Comparison of ENCODE assay signal across 8 cellular contexts in genomic region chr1:224498574-224499170, GRCh38.
DNase-seq lines count a peak whose midpoint lies in the region; ATAC-seq and TF ChIP-seq lines count a peak whose summit lies in the region.

No MANE protein-coding gene starts in this region.

- H3K36me3 Mint-ChIP-seq in CD4-positive, alpha-beta T cell (ENCODE audit: low read depth): no peaks in the 10 kb centered on the region
- no peaks in the 10 kb centered on the region for H3K36me3 Mint-ChIP-seq in activated T-cell treated with anti-CD3 and anti-CD28 coated beads, Interleukin-2, amount 50 U/mL, for 4 hours (ENCODE audit: insufficient read depth)
- peaks cover 5% of the 10 kb centered on the region for H3K36me3 Mint-ChIP-seq in Caco-2 (ENCODE audit: insufficient read depth, unreplicated experiment)

- no peak for ATAC-seq in CD4-positive, alpha-beta T cell (ENCODE audit: poor library complexity)
- ATAC-seq in HG02884 (IDR thresholded peaks at IDR 0.05; ENCODE audit: unreplicated experiment): peak; percentile 6
- peak; percentile 18 to 35 for ATAC-seq in activated T-cell treated with anti-CD3 and anti-CD28 coated beads, Interleukin-2, amount 50 U/mL, for 4 hours

- H2AFZ ChIP-seq in hepatocyte: peak overlapping the region; percentile 39

- no peaks in the 10 kb centered on the region for H3K27me3 Mint-ChIP-seq in CD4-positive, alpha-beta T cell
- H3K27me3 Mint-ChIP-seq in activated T-cell treated with anti-CD3 and anti-CD28 coated beads, Interleukin-2, amount 50 U/mL, for 4 hours (ENCODE audit: low read depth): no peaks in the 10 kb centered on the region
- no peaks in the 10 kb centered on the region for H3K27me3 Mint-ChIP-seq in Caco-2 (ENCODE audit: insufficient read depth, unreplicated experiment)

- TF ChIP-seq CTCF in CD4-positive, alpha-beta T cell (IDR thresholded peaks at IDR 0.05): no peak
- no peak for TF ChIP-seq CTCF in hepatocyte (IDR thresholded peaks at IDR 0.05; ENCODE audit: poor library complexity)
- TF ChIP-seq CTCF in Caco-2 (IDR thresholded peaks at IDR 0.05; ENCODE audit: insufficient read depth in 1 of 2, low read depth in 1 of 2, low read length in 1 of 2, severe bottlenecking in 1 of 2, unreplicated experiment in 1 of 2): no peak

- no TSS peak for BruUV-seq in Caco-2 (replicated peaks; lab: Mats Ljungman, UMichigan)

- no peaks in the 10 kb centered on the region for H3K9me2 ChIP-seq in hepatocyte (replicated peaks; ENCODE audit: insufficient read depth)

- no peak overlapping the region for H3K4me2 ChIP-seq in hepatocyte

- no peak for DNase-seq in CD4-positive, alpha-beta T cell
- DNase-seq in activated T-cell treated with anti-CD3 and anti-CD28 coated beads, Interleukin-2, amount 50 U/mL, for 4 hours: no peak
- DNase-seq in hepatocyte (ENCODE audit: low spot score) (peak; percentile 29), NCI-H128 (lab: John Stamatoyannopoulos, UW; ENCODE audit: unreplicated experiment) (no peak), MV-4-11 (lab: John Stamatoyannopoulos, UW) (no peak), Caco-2 (no peak)
- peak; percentile 41 for DNase-seq in stimulated activated CD8-positive, alpha-beta memory T cell treated with anti-CD3 and anti-CD28 coated beads, Interleukin-4, amount 100 ng/mL, for 48 hours

- 53% methylated on average over 12 of the region's 12 CpGs for WGBS in hepatocyte (ENCODE audit: low lambda C conversion rate, missing lambda C conversion rate)

- no peak overlapping the region for H3K27ac ChIP-seq in CD4-positive, alpha-beta T cell (ENCODE audit: low read depth, low read length)
- H3K27ac ChIP-seq in hepatocyte: peak overlapping the region; percentile 72

- H3K79me2 ChIP-seq in hepatocyte: no peaks in the 10 kb centered on the region

- intact Hi-C loops in CD4-positive, alpha-beta T cell (cut with DNase I, micrococcal nuclease): no loop called here
- intact Hi-C loops in Caco-2 (cut with micrococcal nuclease; ENCODE audit: unreplicated experiment): no loop called here

- H3K27me3 ChIP-seq in CD4-positive, alpha-beta T cell (ENCODE audit: control insufficient read depth, insufficient read depth, low read length): no peaks in the 10 kb centered on the region
- no peaks in the 10 kb centered on the region for H3K27me3 ChIP-seq in hepatocyte
- no peaks in the 10 kb centered on the region for H3K27me3 ChIP-seq in Caco-2 (replicated peaks; ENCODE audit: control insufficient read depth, insufficient read depth, low read length)

- H3K9me3 Mint-ChIP-seq in CD4-positive, alpha-beta T cell: no peaks in the 10 kb centered on the region
- H3K9me3 Mint-ChIP-seq in activated T-cell treated with anti-CD3 and anti-CD28 coated beads, Interleukin-2, amount 50 U/mL, for 4 hours: no peaks in the 10 kb centered on the region
- peaks cover 15% of the 10 kb centered on the region for H3K9me3 Mint-ChIP-seq in Caco-2 (ENCODE audit: unreplicated experiment)

- no peaks in the 10 kb centered on the region for H4K20me1 ChIP-seq in hepatocyte (ENCODE audit: insufficient read depth, poor library complexity, severe bottlenecking)

- POLR2A ChIA-PET in CD4-positive, alpha-beta T cell (lab: Charles Lee): interaction anchor here (1.1 kb wide), 1 partner anchor 14 kb away, joined by 4 read pairs; no protein-coding TSS in a partner anchor
- POLR2A ChIA-PET in Caco-2 (lab: Charles Lee): interaction anchor here (0.7 kb wide), 1 partner anchor 50 kb away, joined by 3 read pairs; no protein-coding TSS in a partner anchor

- H3K36me3 ChIP-seq in hepatocyte (replicated peaks; ENCODE audit: insufficient read depth, low read depth) (no peaks in the 10 kb centered on the region), Caco-2 (ENCODE audit: control insufficient read depth, insufficient read depth, low read length) (no peaks in the 10 kb centered on the region)

- H3K4me3 ChIP-seq in hepatocyte (no peak overlapping the region), Caco-2 (ENCODE audit: low read depth, low read length) (no peak overlapping the region)

- H3K4me1 ChIP-seq in hepatocyte (ENCODE audit: insufficient read depth) (peaks cover 25% of the 10 kb centered on the region), Caco-2 (peaks cover 10% of the 10 kb centered on the region)

- peak overlapping the region; percentile 11 for H3K27ac Mint-ChIP-seq in CD4-positive, alpha-beta T cell
- H3K27ac Mint-ChIP-seq in Caco-2 (ENCODE audit: unreplicated experiment): no peak overlapping the region

- H3K9me3 ChIP-seq in CD4-positive, alpha-beta T cell (ENCODE audit: control insufficient read depth, low read length): no peaks in the 10 kb centered on the region
- H3K9me3 ChIP-seq in hepatocyte (ENCODE audit: low read depth): no peaks in the 10 kb centered on the region
- peaks cover 5% of the 10 kb centered on the region; the same call in 1 of the 2 replicates for H3K9me3 ChIP-seq in Caco-2

- H3K4me1 Mint-ChIP-seq in CD4-positive, alpha-beta T cell (ENCODE audit: low read depth): peaks cover 43% of the 10 kb centered on the region
- H3K4me1 Mint-ChIP-seq in activated T-cell treated with anti-CD3 and anti-CD28 coated beads, Interleukin-2, amount 50 U/mL, for 4 hours (ENCODE audit: low read depth): peaks cover 35% of the 10 kb centered on the region
- peaks cover 19% of the 10 kb centered on the region for H3K4me1 Mint-ChIP-seq in Caco-2 (ENCODE audit: low read depth, unreplicated experiment)

- CTCF ChIA-PET in CD4-positive, alpha-beta T cell (lab: Charles Lee): interaction anchor here (1.1 to 1.3 kb wide), 2 partner anchors 15 to 146 kb away, joined by 3 to 4 read pairs; no protein-coding TSS in a partner anchor
- CTCF ChIA-PET in Caco-2 (lab: Charles Lee): interaction anchor here (0.8 kb wide), 1 partner anchor 424 kb away, joined by 3 read pairs; no protein-coding TSS in a partner anchor

- H3K4me3 Mint-ChIP-seq in CD4-positive, alpha-beta T cell: peak overlapping the region; percentile 18
- peak overlapping the region; percentile 54 for H3K4me3 Mint-ChIP-seq in activated T-cell treated with anti-CD3 and anti-CD28 coated beads, Interleukin-2, amount 50 U/mL, for 4 hours
- H3K4me3 Mint-ChIP-seq in Caco-2 (ENCODE audit: unreplicated experiment): no peak overlapping the region

Comparison
In these comparisons a context has a peak if more than half of its experiments do, and no peak if none do; other contexts are left out.
1. DNase-seq: peak in hepatocyte (single experiment) and stimulated activated CD8-positive, alpha-beta memory T cell treated with anti-CD3 and anti-CD28 coated beads, Interleukin-4, amount 100 ng/mL, for 48 hours (single experiment); none in CD4-positive, alpha-beta T cell (0 of 10), activated T-cell treated with anti-CD3 and anti-CD28 coated beads, Interleukin-2, amount 50 U/mL, for 4 hours (single experiment), NCI-H128 (single experiment), MV-4-11 (single experiment) and Caco-2 (0 of 2).